Comparison of ENCODE assay signal across 2 cellular contexts in genomic region chr17:4942760-4943508, GRCh38.
TF ChIP-seq lines count a peak whose summit lies in the region.

No MANE protein-coding gene starts in this region.

TF ChIP-seq in HCT116, 20 proteins besides CTCF, POLR2A, EP300 and RAD21:
- peak; percentile 37; the same call in 1 of the 2 replicates for TF ChIP-seq POLR2AphosphoS5 (IDR thresholded peaks at IDR 0.05; ENCODE audit: low read depth, low read length)
- no peak for TF ChIP-seq JUND (IDR thresholded peaks at IDR 0.05)

TF ChIP-seq in GM12878, 131 proteins besides CTCF, POLR2A, EP300 and RAD21:
- TF ChIP-seq POLR2AphosphoS5 (IDR thresholded peaks at IDR 0.05; ENCODE audit: low read length) (peak; percentile 57), MTA2 (IDR thresholded peaks at IDR 0.05; ENCODE audit: low read depth) (no peak)
